Comparison of ENCODE assay signal across 11 cellular contexts in genomic region chr6:14573267-14573666, GRCh38.
"Had no signal": no experiment of that assay in that cellular context is flagged by ENCODE, and none has a peak within 500 bp of the region (broad histone marks: within the 10 kb centered on the region; RNA-seq: fewer than 3 reads in every experiment).

No MANE protein-coding gene starts in this region.

- H3K27ac ChIP-seq: cardiac muscle cell, foreskin keratinocyte, parathyroid adenoma, tibial artery, WERI-Rb-1 had no signal

- H3K79me2 ChIP-seq: parathyroid adenoma had no signal

- ATAC-seq: activated T-helper 17 cell treated with anti-CD3 and anti-CD28 coated beads, Interleukin-2, amount 50 U/mL, for 72 hours; foreskin keratinocyte had no signal

- H2AFZ ChIP-seq: parathyroid adenoma had no signal

- H3K27me3 Mint-ChIP-seq: activated T-helper 17 cell treated with anti-CD3 and anti-CD28 coated beads, Interleukin-2, amount 50 U/mL, for 72 hours had no signal

- H3K27ac Mint-ChIP-seq: activated naive CD4-positive, alpha-beta T cell treated with anti-CD3 and anti-CD28 coated beads, Interleukin-2, amount 10 ng/mL, durations not matched to agents 7 days and 5 days; activated T-helper 17 cell treated with anti-CD3 and anti-CD28 coated beads, Interleukin-2, amount 50 U/mL, for 72 hours; mesothelial cell of epicardium had no signal

- H3K4me1 ChIP-seq: parathyroid adenoma, tibial artery had no signal

- H3K27me3 ChIP-seq: cardiac muscle cell, foreskin keratinocyte had no signal

- H3K36me3 ChIP-seq: cardiac muscle cell, tibial artery, WERI-Rb-1 had no signal

- DNase-seq: activated CD4-positive, alpha-beta T cell treated with anti-CD3 and anti-CD28 coated beads for 4 hours; activated naive CD4-positive, alpha-beta T cell treated with anti-CD3 and anti-CD28 coated beads, Interleukin-2, amount 10 ng/mL, durations not matched to agents 7 days and 5 days; foreskin keratinocyte; small intestine; T-helper 1 cell; tibial artery; WERI-Rb-1 had no signal

- H3K4me1 Mint-ChIP-seq: activated naive CD4-positive, alpha-beta T cell treated with anti-CD3 and anti-CD28 coated beads, Interleukin-2, amount 10 ng/mL, durations not matched to agents 7 days and 5 days; activated T-helper 17 cell treated with anti-CD3 and anti-CD28 coated beads, Interleukin-2, amount 50 U/mL, for 72 hours; mesothelial cell of epicardium had no signal

- H3K9me3 ChIP-seq: tibial artery had no signal

- H3K4me3 ChIP-seq: cardiac muscle cell, tibial artery had no signal

- H3K4me3 Mint-ChIP-seq: activated naive CD4-positive, alpha-beta T cell treated with anti-CD3 and anti-CD28 coated beads, Interleukin-2, amount 10 ng/mL, durations not matched to agents 7 days and 5 days; activated T-helper 17 cell treated with anti-CD3 and anti-CD28 coated beads, Interleukin-2, amount 50 U/mL, for 72 hours; mesothelial cell of epicardium had no signal

- H3K9ac ChIP-seq: parathyroid adenoma had no signal
